ENCODE assay signal across 14 cellular contexts in the genomic region with DNA sequence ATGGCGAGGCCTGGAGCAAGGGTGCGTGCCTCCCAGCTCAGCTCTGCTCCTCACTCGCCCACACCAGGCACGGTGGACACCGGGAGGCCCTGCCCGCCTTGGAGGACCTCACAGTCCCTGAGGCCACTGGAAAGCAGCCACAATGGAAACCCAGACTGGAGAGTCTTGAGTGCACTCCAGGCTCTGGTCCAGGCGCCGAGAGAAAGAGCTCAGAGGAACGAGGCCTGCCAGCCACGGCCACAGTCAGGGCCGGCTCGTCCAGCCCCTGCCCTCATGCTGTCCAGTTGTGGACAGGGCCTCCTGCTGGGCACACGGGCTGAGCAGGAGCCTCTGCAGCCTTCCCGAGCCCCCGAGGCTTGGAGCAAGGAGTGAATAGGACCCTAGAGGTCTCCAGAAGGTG. TPM values are rescaled to one million over a fixed set of nuclear protein-coding genes. Genes with fewer than 3 reads are reported as not detected.
DNase-seq lines count a peak whose midpoint lies in the region; ATAC-seq and TF ChIP-seq lines count a peak whose summit lies in the region.
"Had no signal": no experiment of that assay in that cellular context is flagged by ENCODE, and none has a peak within 500 bp of the region (broad histone marks: within the 10 kb centered on the region; RNA-seq: fewer than 3 reads in every experiment).

No MANE protein-coding gene starts in this region.

- ATAC-seq in Panc1 (peak; percentile 28; the same call in 1 of the 2 replicates), sciatic nerve (peak; percentile 48)

- H2AFZ ChIP-seq in SK-N-SH (ENCODE audit: low read depth) = no peak overlapping the region

- H3K4me3 ChIP-seq in Panc1 (ENCODE audit: low read depth in 2 of 2, low read length in 2 of 2) (no peak overlapping the region), SK-N-SH (ENCODE audit: low read depth in 2 of 2, low read length in 1 of 2) (no peak overlapping the region)

- no peaks in the 10 kb centered on the region for H3K36me3 ChIP-seq in Panc1 (ENCODE audit: control insufficient read depth, insufficient read depth, low read length)
- no peaks in the 10 kb centered on the region for H3K36me3 ChIP-seq in SK-N-SH (replicated peaks in 1 of 2; ENCODE audit: control insufficient read depth in 1 of 2, insufficient read depth in 2 of 2, low read length in 1 of 2)

- TF ChIP-seq EP300 in SK-N-SH (IDR thresholded peaks at IDR 0.05; ENCODE audit: borderline replicate concordance in 1 of 2, low read depth in 1 of 2, low read length in 1 of 2) = no peak

- CTCF ChIA-PET in Panc1 (lab: Charles Lee) = no interaction called here
- CTCF ChIA-PET in SK-N-SH (lab: Yijun Ruan, JAX) = interaction anchor here (0.6 to 1.5 kb wide), 4 partner anchors 20 to 665 kb away, joined by 4 to 5 read pairs (median 4); no protein-coding TSS in a partner anchor

- H3K27me3 ChIP-seq in Panc1 (ENCODE audit: control insufficient read depth, insufficient read depth, low read length) (no peaks in the 10 kb centered on the region), SK-N-SH (ENCODE audit: insufficient read depth) (no peaks in the 10 kb centered on the region)

- H3K27ac ChIP-seq in Panc1 (ENCODE audit: low read length) (no peak overlapping the region), SK-N-SH (ENCODE audit: low read depth in 2 of 2, low read length in 1 of 2) (no peak overlapping the region)

- H3K79me2 ChIP-seq in SK-N-SH (ENCODE audit: insufficient read depth) = no peaks in the 10 kb centered on the region

- BruUV-seq in Panc1 (replicated peaks; lab: Mats Ljungman, UMichigan) = no TSS peak

- no peaks in the 10 kb centered on the region for H3K9me2 ChIP-seq in SK-N-SH

- WGBS in SK-N-SH (ENCODE audit: low lambda C conversion rate) = 75% methylated on average over 8 of the region's 15 CpGs

- DNase-seq in Ammon's horn (ENCODE audit: low spot score) (peak; percentile 36), Panc1 (ENCODE audit: low read depth, low spot score) (no peak), midbrain (lab: John Stamatoyannopoulos, UW) (peak; percentile 13), sciatic nerve (ENCODE audit: low spot score) (no peak), inferior parietal cortex (ENCODE audit: extremely low spot score) (no peak), SK-N-SH (no peak)
- DNase-seq in activated CD4-positive, alpha-beta T cell treated with anti-CD3 and anti-CD28 coated beads for 4 hours = no peak
- DNase-seq: CD8-positive, alpha-beta memory T cell; GOT3; MM.1S; NCI-H1092; NCI-H1694; NCI-H2081 treated with DMSO at 0.1 percent for 48 hours; SHP77 treated with DMSO at 0.1 percent for 48 hours had no signal

- intact Hi-C loops in Panc1 (cut with micrococcal nuclease; ENCODE audit: unreplicated experiment) (no loop called here), sciatic nerve (cut with DNase I) (no loop called here)

- H3K9me3 ChIP-seq in Panc1 (ENCODE audit: control insufficient read depth, insufficient read depth, low read depth, low read length) = no peaks in the 10 kb centered on the region
- no peaks in the 10 kb centered on the region for H3K9me3 ChIP-seq in SK-N-SH

- no peak overlapping the region for H3K9ac ChIP-seq in SK-N-SH

- POLR2A ChIA-PET in Panc1 (lab: Charles Lee) (no interaction called here), SK-N-SH (lab: Yijun Ruan, JAX) (no interaction called here)

- H3K4me2 ChIP-seq in SK-N-SH = no peak overlapping the region

- no peak for TF ChIP-seq RAD21 in SK-N-SH (IDR thresholded peaks at IDR 0.05; ENCODE audit: low read length)

- no peak for TF ChIP-seq CTCF in Panc1 (IDR thresholded peaks at IDR 0.05)
- TF ChIP-seq CTCF in SK-N-SH (IDR thresholded peaks at IDR 0.05) = no peak

- H3K4me1 ChIP-seq in Panc1 (ENCODE audit: control insufficient read depth, insufficient read depth, low read length) = no peaks in the 10 kb centered on the region
- no peaks in the 10 kb centered on the region for H3K4me1 ChIP-seq in SK-N-SH (ENCODE audit: control insufficient read depth in 1 of 2, insufficient read depth in 2 of 2, low read depth in 1 of 2, low read length in 1 of 2)

- H3F3A ChIP-seq in SK-N-SH (replicated peaks; ENCODE audit: insufficient read depth) = no peaks in the 10 kb centered on the region

- in situ Hi-C loops in Panc1 (cut with HindIII; ENCODE audit: low pct_unique_long_range_greater_than_20kb, low sequenced_read_pairs) = no loop called here

- no peaks in the 10 kb centered on the region for H4K20me1 ChIP-seq in SK-N-SH (ENCODE audit: insufficient read depth)

TF ChIP-seq in SK-N-SH, 30 proteins besides CTCF, POLR2A, EP300 and RAD21 (continues in another document):
- TF ChIP-seq RCOR1 (IDR thresholded peaks at IDR 0.05; ENCODE audit: low read length) (no peak), NRF1 (IDR thresholded peaks at IDR 0.05; ENCODE audit: low read depth, low read length) (no peak), REST (IDR thresholded peaks at IDR 0.05; ENCODE audit: low read depth, low read length) (no peak), FOXM1 (IDR thresholded peaks at IDR 0.05; ENCODE audit: low read depth) (no peak), JUND (IDR thresholded peaks at IDR 0.05) (no peak), ELF1 (IDR thresholded peaks at IDR 0.05) (no peak), FOXJ3 (CRISPR knock-in tag; IDR thresholded peaks at IDR 0.05) (no peak), TCF12 (IDR thresholded peaks at IDR 0.05) (no peak), YY1 (IDR thresholded peaks at IDR 0.05; ENCODE audit: low read depth) (no peak), FOSL2 (IDR thresholded peaks at IDR 0.05; ENCODE audit: borderline replicate concordance, low read depth) (no peak), GABPA (IDR thresholded peaks at IDR 0.05; ENCODE audit: low read depth) (no peak), MXI1 (IDR thresholded peaks at IDR 0.05; ENCODE audit: low read depth, low read length) (no peak)
- TF ChIP-seq, protein P1, sequence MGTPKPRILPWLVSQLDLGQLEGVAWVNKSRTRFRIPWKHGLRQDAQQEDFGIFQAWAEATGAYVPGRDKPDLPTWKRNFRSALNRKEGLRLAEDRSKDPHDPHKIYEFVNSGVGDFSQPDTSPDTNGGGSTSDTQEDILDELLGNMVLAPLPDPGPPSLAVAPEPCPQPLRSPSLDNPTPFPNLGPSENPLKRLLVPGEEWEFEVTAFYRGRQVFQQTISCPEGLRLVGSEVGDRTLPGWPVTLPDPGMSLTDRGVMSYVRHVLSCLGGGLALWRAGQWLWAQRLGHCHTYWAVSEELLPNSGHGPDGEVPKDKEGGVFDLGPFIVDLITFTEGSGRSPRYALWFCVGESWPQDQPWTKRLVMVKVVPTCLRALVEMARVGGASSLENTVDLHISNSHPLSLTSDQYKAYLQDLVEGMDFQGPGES (IDR thresholded peaks at IDR 0.05; ENCODE audit: low read depth, low read length) = no peak
- TF ChIP-seq, protein P2, sequence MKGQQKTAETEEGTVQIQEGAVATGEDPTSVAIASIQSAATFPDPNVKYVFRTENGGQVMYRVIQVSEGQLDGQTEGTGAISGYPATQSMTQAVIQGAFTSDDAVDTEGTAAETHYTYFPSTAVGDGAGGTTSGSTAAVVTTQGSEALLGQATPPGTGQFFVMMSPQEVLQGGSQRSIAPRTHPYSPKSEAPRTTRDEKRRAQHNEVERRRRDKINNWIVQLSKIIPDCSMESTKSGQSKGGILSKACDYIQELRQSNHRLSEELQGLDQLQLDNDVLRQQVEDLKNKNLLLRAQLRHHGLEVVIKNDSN (IDR thresholded peaks at IDR 0.05; ENCODE audit: borderline replicate concordance, low read depth) = no peak
- TF ChIP-seq, protein P3, sequence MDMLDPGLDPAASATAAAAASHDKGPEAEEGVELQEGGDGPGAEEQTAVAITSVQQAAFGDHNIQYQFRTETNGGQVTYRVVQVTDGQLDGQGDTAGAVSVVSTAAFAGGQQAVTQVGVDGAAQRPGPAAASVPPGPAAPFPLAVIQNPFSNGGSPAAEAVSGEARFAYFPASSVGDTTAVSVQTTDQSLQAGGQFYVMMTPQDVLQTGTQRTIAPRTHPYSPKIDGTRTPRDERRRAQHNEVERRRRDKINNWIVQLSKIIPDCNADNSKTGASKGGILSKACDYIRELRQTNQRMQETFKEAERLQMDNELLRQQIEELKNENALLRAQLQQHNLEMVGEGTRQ (IDR thresholded peaks at IDR 0.05; ENCODE audit: borderline replicate concordance, low read depth, low read length) = no peak

RNA-seq across cellular contexts. Expression of gene GRPEL1, which starts 53.3 kb away (rescaled TPM):
- 46.6 TPM for total RNA-seq in Panc1 (2021; ENCODE audit: unreplicated experiment)
- 41.8 TPM for polyA plus RNA-seq in Panc1 (2012; ENCODE audit: insufficient read length)
- total RNA-seq in sciatic nerve = 20.6 TPM
- polyA plus RNA-seq in SK-N-SH (2012; rRNA removed) = 29.8 and 32.8 TPM in 2 replicates
- polyA plus RNA-seq in SK-N-SH (2012; cell fraction: cytosol; rRNA removed) = 40.0 and 49.0 TPM in 2 replicates
- 13.1 and 20.5 TPM in 2 replicates for polyA plus RNA-seq in SK-N-SH (2012; cell fraction: nucleus; rRNA removed)

Comparison
In these comparisons a context has a peak if more than half of its experiments do, and no peak if none do; other contexts are left out.
1. DNase-seq: peak in Ammon's horn (single experiment) and midbrain (single experiment); none in Panc1 (single experiment), sciatic nerve (single experiment), inferior parietal cortex (single experiment), activated CD4-positive, alpha-beta T cell treated with anti-CD3 and anti-CD28 coated beads for 4 hours (0 of 2) and SK-N-SH (single experiment).